ENCODE assay signal across 24 cellular contexts in genomic region chr20:63022501-63022900, GRCh38. TPM values are rescaled to one million over a fixed set of nuclear protein-coding genes. Genes with fewer than 3 reads are reported as not detected.
DNase-seq lines count a peak whose midpoint lies in the region; ATAC-seq and TF ChIP-seq lines count a peak whose summit lies in the region.
"Had no signal": no experiment of that assay in that cellular context is flagged by ENCODE, and none has a peak within 500 bp of the region (broad histone marks: within the 10 kb centered on the region; RNA-seq: fewer than 3 reads in every experiment).

No MANE protein-coding gene starts in this region.

- ATAC-seq in RWPE2 (ENCODE audit: low read depth) (no peak), omental fat pad (ENCODE audit: low FRiP score) (no peak), GM18873 (IDR thresholded peaks at IDR 0.05; ENCODE audit: low FRiP score, unreplicated experiment) (no peak)
- ATAC-seq: GM12878 had no signal

- H3K9ac ChIP-seq in neuronal stem cell (ENCODE audit: low read depth, low read length, poor library complexity), result no peak overlapping the region

- intact Hi-C loops in CD14-positive monocyte (cut with micrococcal nuclease), result no loop called here

- H3K36me3 ChIP-seq in RWPE2 (ENCODE audit: low read depth) (no peaks in the 10 kb centered on the region), neuronal stem cell (replicated peaks in 1 of 2; ENCODE audit: control insufficient read depth in 2 of 2, insufficient read depth in 2 of 2, low read length in 2 of 2) (no peaks in the 10 kb centered on the region)

- no peak overlapping the region for H3K27ac ChIP-seq in RWPE2 (ENCODE audit: poor library complexity, severe bottlenecking)
- no peak overlapping the region for H3K27ac ChIP-seq in neuronal stem cell (replicated peaks; ENCODE audit: low read length)
- H3K27ac ChIP-seq: 22Rv1 had no signal

- no peak overlapping the region for H4K8ac ChIP-seq in neuronal stem cell (ENCODE audit: low read depth, low read length)

- H3K18ac ChIP-seq in neuronal stem cell (ENCODE audit: low read length), result peak overlapping the region; percentile 34

- H3K27ac Mint-ChIP-seq in activated naive CD4-positive, alpha-beta T cell treated with anti-CD3 and anti-CD28 coated beads, Interleukin-2, amount 10 ng/mL, durations not matched to agents 7 days and 5 days, result no peak overlapping the region
- H3K27ac Mint-ChIP-seq in CD14-positive monocyte, result no peak overlapping the region
- H3K27ac Mint-ChIP-seq: CD4-positive, CD25-positive, alpha-beta regulatory T cell; HFFc6 had no signal

- H3K4me1 ChIP-seq in RWPE2 (ENCODE audit: insufficient read depth, poor library complexity, severe bottlenecking) (peaks cover 4% of the 10 kb centered on the region), neuronal stem cell (ENCODE audit: control insufficient read depth in 2 of 2, insufficient read depth in 1 of 2, low read depth in 1 of 2, low read length in 2 of 2) (peaks cover 2 to 5% of the 10 kb centered on the region in 2 donors)

- H3K4me3 ChIP-seq in RWPE2 (ENCODE audit: severe bottlenecking) (no peak overlapping the region), neuronal stem cell (ENCODE audit: low read length in 2 of 2) (no peak overlapping the region)
- H3K4me3 ChIP-seq: GM12878 had no signal

- no peaks in the 10 kb centered on the region for H3K9me3 Mint-ChIP-seq in activated naive CD4-positive, alpha-beta T cell treated with anti-CD3 and anti-CD28 coated beads, Interleukin-2, amount 10 ng/mL, durations not matched to agents 7 days and 5 days
- peaks cover 0 to 7% (median 4%) of the 10 kb centered on the region in 7 donors for H3K9me3 Mint-ChIP-seq in CD14-positive monocyte

- H3K4me2 ChIP-seq in neuronal stem cell (ENCODE audit: insufficient read depth, low read length, poor library complexity, severe bottlenecking), result no peak overlapping the region

- H3K4ac ChIP-seq in neuronal stem cell (ENCODE audit: low read length), result no peak overlapping the region

- peaks cover 20% of the 10 kb centered on the region for H3K4me1 Mint-ChIP-seq in activated naive CD4-positive, alpha-beta T cell treated with anti-CD3 and anti-CD28 coated beads, Interleukin-2, amount 10 ng/mL, durations not matched to agents 7 days and 5 days
- H3K4me1 Mint-ChIP-seq in CD14-positive monocyte, result no peaks in the 10 kb centered on the region

- no peak overlapping the region for H2BK120ac ChIP-seq in neuronal stem cell (ENCODE audit: low read depth, low read length)

- H2AFZ ChIP-seq in neuronal stem cell (ENCODE audit: low read length), result no peak overlapping the region

- no peak overlapping the region for H3K4me3 Mint-ChIP-seq in activated naive CD4-positive, alpha-beta T cell treated with anti-CD3 and anti-CD28 coated beads, Interleukin-2, amount 10 ng/mL, durations not matched to agents 7 days and 5 days
- H3K4me3 Mint-ChIP-seq in CD14-positive monocyte, result no peak overlapping the region
- H3K4me3 Mint-ChIP-seq: CD4-positive, CD25-positive, alpha-beta regulatory T cell; HFFc6 had no signal

- H4K91ac ChIP-seq in neuronal stem cell (ENCODE audit: low read depth, low read length, poor library complexity), result no peak overlapping the region

- no peaks in the 10 kb centered on the region for H3K9me3 ChIP-seq in RWPE2 (ENCODE audit: severe bottlenecking)
- peaks cover 0 to 10% of the 10 kb centered on the region in 2 donors for H3K9me3 ChIP-seq in neuronal stem cell (replicated peaks in 1 of 2; ENCODE audit: control insufficient read depth in 2 of 2, insufficient read depth in 1 of 2, low read depth in 1 of 2, low read length in 2 of 2)

- no peak overlapping the region for H2BK15ac ChIP-seq in neuronal stem cell (ENCODE audit: low read length)

- H3K36me3 Mint-ChIP-seq in activated naive CD4-positive, alpha-beta T cell treated with anti-CD3 and anti-CD28 coated beads, Interleukin-2, amount 10 ng/mL, durations not matched to agents 7 days and 5 days, result no peaks in the 10 kb centered on the region
- H3K36me3 Mint-ChIP-seq in CD14-positive monocyte, result no peaks in the 10 kb centered on the region
- H3K36me3 Mint-ChIP-seq: CD4-positive, CD25-positive, alpha-beta regulatory T cell had no signal

- no peak overlapping the region for H3K23ac ChIP-seq in neuronal stem cell (ENCODE audit: low read depth, low read length, poor library complexity)

- peaks cover 57% of the 10 kb centered on the region for H3K27me3 Mint-ChIP-seq in activated naive CD4-positive, alpha-beta T cell treated with anti-CD3 and anti-CD28 coated beads, Interleukin-2, amount 10 ng/mL, durations not matched to agents 7 days and 5 days
- peaks cover 30 to 72% (median 40%) of the 10 kb centered on the region in 3 donors for H3K27me3 Mint-ChIP-seq in CD14-positive monocyte (ENCODE audit: low read depth in 3 of 3)

- H3K79me1 ChIP-seq in neuronal stem cell (ENCODE audit: low read depth, low read length), result no peaks in the 10 kb centered on the region

- H3K27me3 ChIP-seq in RWPE2 (ENCODE audit: insufficient read depth, poor library complexity, severe bottlenecking), result peaks cover 99% of the 10 kb centered on the region
- peaks cover 0 to 37% (median 0%) of the 10 kb centered on the region in 3 experiments for H3K27me3 ChIP-seq in neuronal stem cell (ENCODE audit: control insufficient read depth in 3 of 3, insufficient read depth in 3 of 3, low read depth in 1 of 3, low read length in 3 of 3)

- no peak overlapping the region for H2BK5ac ChIP-seq in neuronal stem cell (ENCODE audit: low read length)

- H2BK12ac ChIP-seq in neuronal stem cell (ENCODE audit: low read length), result no peak overlapping the region

- H3K14ac ChIP-seq in neuronal stem cell (ENCODE audit: low read length), result no peak overlapping the region

- peak; percentile 3 for DNase-seq in activated naive CD4-positive, alpha-beta T cell treated with anti-CD3 and anti-CD28 coated beads, Interleukin-2, amount 50 U/mL, for 16 hours
- DNase-seq in activated naive CD4-positive, alpha-beta T cell treated with anti-CD3 and anti-CD28 coated beads, Interleukin-2, amount 10 ng/mL, durations not matched to agents 7 days and 5 days, result no peak
- DNase-seq in CD14-positive monocyte (ENCODE audit: low spot score) (peak; percentile 37), RWPE2 (ENCODE audit: low spot score) (peak; percentile 77), neuronal stem cell (ENCODE audit: low spot score) (no peak), omental fat pad (ENCODE audit: low spot score) (no peak), HT-29 (ENCODE audit: low spot score) (no peak)
- DNase-seq: AML-193; CD4-positive, CD25-positive, alpha-beta regulatory T cell; COR-L47; EL; GOT3; HFFc6; KG1; NCI-H1105 treated with DMSO at 0.1 percent for 48 hours; NCI-H1694 treated with DMSO at 0.1 percent for 48 hours; NCI-H2107; NCI-H510A; NCI-H82; SIG-M5 had no signal

- CTCF ChIA-PET in activated naive CD4-positive, alpha-beta T cell treated with anti-CD3 and anti-CD28 coated beads, Interleukin-2, amount 10 ng/mL, durations not matched to agents 7 days and 5 days (lab: Charles Lee), result interaction anchor here (1.2 kb wide), 1 partner anchor 14 kb away, joined by 3 read pairs; no protein-coding TSS in a partner anchor

- WGBS in neuronal stem cell (ENCODE audit: extremely low coverage in 2 of 2, insufficient read length in 2 of 2, insufficient replicate concordance in 1 of 2), 2 donors, result no CpG with 5 or more reads among the region's 12 CpGs

- H2AK5ac ChIP-seq in neuronal stem cell (ENCODE audit: low read depth, low read length), result no peak overlapping the region

- no peak for TF ChIP-seq CTCF in CD14-positive monocyte (IDR thresholded peaks at IDR 0.05)
- no peak for TF ChIP-seq CTCF in RWPE2 (IDR thresholded peaks at IDR 0.05; ENCODE audit: poor library complexity, severe bottlenecking)
- no peak for TF ChIP-seq CTCF in omental fat pad (IDR thresholded peaks at IDR 0.05)

RNA-seq across cellular contexts. Expression of gene BHLHE23, which starts 15.7 kb away (rescaled TPM):
- not detected for polyA plus RNA-seq in CD14-positive monocyte
- polyA plus RNA-seq in neuronal stem cell (2013, experiment 1 of 2), result not detected
- not detected for polyA plus RNA-seq in neuronal stem cell (2013, experiment 2 of 2)
- total RNA-seq in omental fat pad, result not detected
- not detected in 2 replicates for total RNA-seq in HT-29 (2014; rRNA removed; shearing (Covaris generic))
- total RNA-seq: CD4-positive, CD25-positive, alpha-beta regulatory T cell; HFFc6; RPMI7951 had no signal
- polyA plus RNA-seq: CD4-positive, CD25-positive, alpha-beta regulatory T cell had no signal

Comparison
In these comparisons a context has a peak if more than half of its experiments do, and no peak if none do; other contexts are left out.
1. DNase-seq: peak in activated naive CD4-positive, alpha-beta T cell treated with anti-CD3 and anti-CD28 coated beads, Interleukin-2, amount 50 U/mL, for 16 hours (single experiment), CD14-positive monocyte (single experiment) and RWPE2 (single experiment); none in activated naive CD4-positive, alpha-beta T cell treated with anti-CD3 and anti-CD28 coated beads, Interleukin-2, amount 10 ng/mL, durations not matched to agents 7 days and 5 days (single experiment), neuronal stem cell (single experiment), omental fat pad (single experiment) and HT-29 (single experiment).